In genomic region chr7:73941836-73942551, GRCh38 we compare ENCODE assay signal across 18 cellular contexts.
A peak's percentile ranks its signal among the peaks of the same experiment; 100 is the strongest.
DNase-seq lines count a peak whose midpoint lies in the region; ATAC-seq, FAIRE-seq and TF ChIP-seq lines count a peak whose summit lies in the region.
"Had no signal": no experiment of that assay in that cellular context is flagged by ENCODE, and none has a peak within 500 bp of the region (broad histone marks: within the 10 kb centered on the region; RNA-seq: fewer than 3 reads in every experiment).

No MANE protein-coding gene starts in this region.

- H3K4me3 ChIP-seq in A549 (no peak overlapping the region), HCT116 (replicated peaks in 1 of 2; ENCODE audit: low read depth in 1 of 2, low read length in 2 of 2) (no peak overlapping the region), adipocyte (ENCODE audit: low read length) (peak overlapping the region; percentile 11), foreskin fibroblast (ENCODE audit: low read depth in 1 of 2, low read length in 2 of 2) (no peak overlapping the region)
- H3K4me3 ChIP-seq: ascending aorta, tibial nerve had no signal

- H3K27me3 ChIP-seq in HCT116 (ENCODE audit: insufficient read depth, low read length) (no peaks in the 10 kb centered on the region), adipocyte (replicated peaks; ENCODE audit: control insufficient read depth, insufficient read depth, low read length) (no peaks in the 10 kb centered on the region)
- H3K27me3 ChIP-seq: ascending aorta, tibial nerve had no signal

- RAD21 ChIA-PET in HCT116 (lab: Charles Lee; ENCODE audit: low non-redundant PET in 1 of 2, low total read pairs in 2 of 2, uncharacterized antibody in 2 of 2, unreplicated experiment in 2 of 2), result no interaction called here

- H3K4me2 ChIP-seq in A549 (peak overlapping the region; percentile 50), HCT116 (ENCODE audit: low read length) (peak overlapping the region; percentile 38)

- 13% methylated on average over 2 of the region's 2 CpGs for WGBS in A549 (ENCODE audit: missing lambda C conversion rate)

- H3K79me2 ChIP-seq in HCT116 (ENCODE audit: insufficient read depth, low read length), result no peaks in the 10 kb centered on the region

- no peaks in the 10 kb centered on the region for H4K20me1 ChIP-seq in HCT116 (ENCODE audit: insufficient read depth)

- H3K9ac ChIP-seq in HCT116 (ENCODE audit: low read length), result no peak overlapping the region
- H3K9ac ChIP-seq in adipocyte (ENCODE audit: low read length), result peak overlapping the region; percentile 70

- H3K4me1 ChIP-seq in A549 (peaks cover 22% of the 10 kb centered on the region), HCT116 (ENCODE audit: control insufficient read depth in 1 of 2, insufficient read depth in 2 of 2, low read length in 2 of 2) (peaks cover 0 to 8% of the 10 kb centered on the region in 2 experiments; a peak in 2 of 4 replicates), adipocyte (ENCODE audit: control insufficient read depth, insufficient read depth, low read length) (peaks cover 19% of the 10 kb centered on the region)
- H3K4me1 ChIP-seq: tibial nerve had no signal

- peaks cover 34% of the 10 kb centered on the region for H3K9me3 ChIP-seq in A549
- peaks cover 3 to 12% of the 10 kb centered on the region in 2 experiments; a peak in 1 of 4 replicates for H3K9me3 ChIP-seq in HCT116 (ENCODE audit: control insufficient read depth in 1 of 2, insufficient read depth in 1 of 2, low read depth in 1 of 2, low read length in 2 of 2)
- H3K9me3 ChIP-seq in adipocyte (ENCODE audit: control insufficient read depth, low read length), result peaks cover 20% of the 10 kb centered on the region

- peaks cover 5% of the 10 kb centered on the region for H3K36me3 Mint-ChIP-seq in activated CD8-positive, alpha-beta T cell treated with anti-CD3 and anti-CD28 coated beads for 36 hours (ENCODE audit: low read depth)

- peaks cover 15% of the 10 kb centered on the region for H3K27me3 Mint-ChIP-seq in activated CD8-positive, alpha-beta T cell treated with anti-CD3 and anti-CD28 coated beads for 36 hours

- H3K9me2 ChIP-seq in HCT116 (ENCODE audit: insufficient read depth), result no peaks in the 10 kb centered on the region

- H2AFZ ChIP-seq in HCT116 (ENCODE audit: low read depth, low read length, poor library complexity, severe bottlenecking), result peak overlapping the region; percentile 42

- H3K9me3 Mint-ChIP-seq in activated CD8-positive, alpha-beta T cell treated with anti-CD3 and anti-CD28 coated beads for 36 hours, result peaks cover 21% of the 10 kb centered on the region

- DNase-seq in A549 (ENCODE audit: low read depth in 1 of 2, low spot score in 1 of 2) (peak; percentile 65 to 77), HCT116 (ENCODE audit: low read depth, low spot score) (no peak), adipocyte (ENCODE audit: low read depth) (peak; percentile 55), foreskin fibroblast (peak; percentile 40 to 78), GDM1 (lab: John Stamatoyannopoulos, UW) (no peak), RPMI8226 (no peak)
- DNase-seq in activated CD4-positive, CD25-positive, alpha-beta regulatory T cell (lab: John Stamatoyannopoulos, UW), result no peak
- no peak for DNase-seq in activated CD8-positive, alpha-beta T cell treated with anti-CD3 and anti-CD28 coated beads for 36 hours
- DNase-seq: activated CD4-positive, CD25-positive, alpha-beta regulatory T cell treated with anti-CD3 and anti-CD28 coated beads, Interleukin-2, amount 50 U/mL, for 72 hours; activated T-cell treated with anti-CD3 and anti-CD28 coated beads, Interleukin-2, amount 50 U/mL, for 48 hours; DMS 273 treated with DMSO at 0.1 percent for 48 hours; MV-4-11; posterior cingulate gyrus; stimulated activated CD8-positive, alpha-beta memory T cell treated with anti-CD3 and anti-CD28 coated beads, Interleukin-4, amount 100 ng/mL, for 48 hours had no signal

- POLR2A ChIA-PET in A549 (lab: Yijun Ruan, JAX), result interaction anchor here (0.6 kb wide), 1 partner anchor 158 kb away, joined by 3 read pairs; no protein-coding TSS in a partner anchor
- POLR2A ChIA-PET in HCT116 (lab: Charles Lee), result no interaction called here
- POLR2A ChIA-PET in activated CD8-positive, alpha-beta T cell treated with anti-CD3 and anti-CD28 coated beads for 36 hours (lab: Charles Lee), result no interaction called here

- H3K27ac Mint-ChIP-seq in activated CD8-positive, alpha-beta T cell treated with anti-CD3 and anti-CD28 coated beads for 36 hours, result no peak overlapping the region

- no peak for TF ChIP-seq EP300 in A549 (IDR thresholded peaks at IDR 0.05)

- TF ChIP-seq RAD21 in A549 (conservative IDR thresholded peaks at IDR 0.05 in 1 of 2, IDR thresholded peaks at IDR 0.05 in 1 of 2), result no peak
- no peak for TF ChIP-seq RAD21 in HCT116 (IDR thresholded peaks at IDR 0.05; ENCODE audit: low read depth)

- intact Hi-C loops in HCT116 (cut with micrococcal nuclease), result no loop called here
- intact Hi-C loops in activated CD8-positive, alpha-beta T cell treated with anti-CD3 and anti-CD28 coated beads for 36 hours (cut with micrococcal nuclease), result no loop called here

- no peak overlapping the region for H3K4me3 Mint-ChIP-seq in activated CD8-positive, alpha-beta T cell treated with anti-CD3 and anti-CD28 coated beads for 36 hours

- H3K4me1 Mint-ChIP-seq in activated CD8-positive, alpha-beta T cell treated with anti-CD3 and anti-CD28 coated beads for 36 hours (ENCODE audit: low read depth), result no peaks in the 10 kb centered on the region

- no peak for TF ChIP-seq CTCF in A549 (IDR thresholded peaks at IDR 0.05)
- no peak for TF ChIP-seq CTCF in HCT116 (IDR thresholded peaks at IDR 0.05 in 2 of 3, conservative IDR thresholded peaks at IDR 0.05 in 1 of 3; ENCODE audit: borderline replicate concordance in 1 of 3, insufficient read depth in 1 of 3, low read depth in 2 of 3, low read length in 2 of 3)
- no peak for TF ChIP-seq CTCF in foreskin fibroblast (IDR thresholded peaks at IDR 0.05; ENCODE audit: low read depth, low read length)
- TF ChIP-seq CTCF in activated CD8-positive, alpha-beta T cell treated with anti-CD3 and anti-CD28 coated beads for 36 hours (IDR thresholded peaks at IDR 0.05), result no peak

- no TSS peak for BruUV-seq in HCT116 (replicated peaks; lab: Mats Ljungman, UMichigan)

- TF ChIP-seq POLR2A in A549 (IDR thresholded peaks at IDR 0.05; ENCODE audit: low read length) (no peak), HCT116 (IDR thresholded peaks at IDR 0.05; ENCODE audit: borderline replicate concordance, extremely low read depth, insufficient read depth, insufficient read length) (no peak)

- FAIRE-seq in A549 (lab: Jason Lieb, UNC), result peak; percentile 39
- FAIRE-seq: endometrium, GM19239 had no signal

- H3K36me3 ChIP-seq in HCT116 (ENCODE audit: control insufficient read depth in 1 of 2, insufficient read depth in 2 of 2, low read length in 2 of 2), result no peaks in the 10 kb centered on the region
- no peaks in the 10 kb centered on the region for H3K36me3 ChIP-seq in adipocyte (ENCODE audit: control insufficient read depth, insufficient read depth, low read length, severe bottlenecking)
- H3K36me3 ChIP-seq: ascending aorta, tibial nerve had no signal

- CTCF ChIA-PET in A549 (lab: Yijun Ruan, JAX) (interaction anchor here (1.3 to 1.4 kb wide), 2 partner anchors 11 to 84 kb away, joined by 3 to 4 read pairs; no protein-coding TSS in a partner anchor), HCT116 (lab: Charles Lee) (interaction anchor here (0.6 kb wide), 1 partner anchor 79 kb away, joined by 3 read pairs; no protein-coding TSS in a partner anchor)
- CTCF ChIA-PET in activated CD8-positive, alpha-beta T cell treated with anti-CD3 and anti-CD28 coated beads for 36 hours (lab: Charles Lee), result interaction anchor here (1.1 kb wide), 1 partner anchor 84 kb away, joined by 4 read pairs; no protein-coding TSS in a partner anchor

- H3K27ac ChIP-seq in A549, result peak overlapping the region; percentile 55 to 73; a peak in 5 of 6 replicates
- no peak overlapping the region for H3K27ac ChIP-seq in HCT116 (ENCODE audit: low read depth, low read length)
- H3K27ac ChIP-seq: tibial nerve had no signal

- ATAC-seq in A549 (peak; percentile 96 to 97), HCT116 (peak; percentile 74)
- ATAC-seq in activated CD8-positive, alpha-beta T cell treated with anti-CD3 and anti-CD28 coated beads for 36 hours, result no peak

TF ChIP-seq in A549, 52 proteins besides CTCF, POLR2A, EP300 and RAD21 (continues in another document):
- TF ChIP-seq JUNB (IDR thresholded peaks at IDR 0.05) (peak; percentile 65; the same call in 1 of the 2 replicates), MAX (IDR thresholded peaks at IDR 0.05) (0 out of 2 replicates have a peak, but pooled peaks have one; percentile 19), FOSL2 (IDR thresholded peaks at IDR 0.05) (peak; percentile 56), FOSL2 (CRISPR knock-in tag; IDR thresholded peaks at IDR 0.05) (peak; percentile 76), GATA3 (IDR thresholded peaks at IDR 0.05; ENCODE audit: borderline replicate concordance) (peak; percentile 58; the same call in 1 of the 2 replicates), FOSB (CRISPR knock-in tag; IDR thresholded peaks at IDR 0.05) (no peak), RNF2 (IDR thresholded peaks at IDR 0.05; ENCODE audit: borderline replicate concordance, low read depth) (no peak), FOXS1 (CRISPR knock-in tag; IDR thresholded peaks at IDR 0.05) (peak; percentile 22; the same call in 1 of the 2 replicates), HOXA7 (CRISPR knock-in tag; IDR thresholded peaks at IDR 0.05) (no peak), RCOR1 (IDR thresholded peaks at IDR 0.05; ENCODE audit: low read depth, low read length) (no peak)

TF ChIP-seq in HCT116, 20 proteins besides CTCF, POLR2A, EP300 and RAD21:
- TF ChIP-seq ZFX (IDR thresholded peaks at IDR 0.05) (no peak), JUND (IDR thresholded peaks at IDR 0.05) (0 out of 2 replicates have a peak, but pooled peaks have one; percentile 18), FOSL1 (IDR thresholded peaks at IDR 0.05; ENCODE audit: low read depth) (peak; percentile 37; the same call in 1 of the 2 replicates)

Comparison
In these comparisons a context has a peak if more than half of its experiments do, and no peak if none do; other contexts are left out.
1. DNase-seq: peak in A549 (2 of 2), adipocyte (single experiment) and foreskin fibroblast (2 of 2); none in HCT116 (single experiment), activated CD4-positive, CD25-positive, alpha-beta regulatory T cell (0 of 4), GDM1 (single experiment), RPMI8226 (single experiment) and activated CD8-positive, alpha-beta T cell treated with anti-CD3 and anti-CD28 coated beads for 36 hours (single experiment).
2. Of the 6 proteins assayed by ChIP-seq in both A549 and HCT116: peak only in A549: MAX; only in HCT116: none; in both: none; in neither: 5.